ENCODE assay signal across 8 cellular contexts in genomic region chr14:35402323-35403084, GRCh38. TPM values are rescaled to one million over a fixed set of nuclear protein-coding genes. Genes with fewer than 3 reads are reported as not detected.
A peak's percentile ranks its signal among the peaks of the same experiment; 100 is the strongest.
DNase-seq lines count a peak whose midpoint lies in the region; ATAC-seq, FAIRE-seq and TF ChIP-seq lines count a peak whose summit lies in the region.

No MANE protein-coding gene starts in this region.

- H3K4me3 ChIP-seq in GM12878 (peak overlapping the region; percentile 98), lower lobe of right lung (peak overlapping the region; percentile 93), suprapubic skin (peak overlapping the region; percentile 97)

- ATAC-seq in GM12878 (peak; percentile 0; the same call in 1 of the 3 replicates), lower lobe of right lung (no peak), GM19395 (IDR thresholded peaks at IDR 0.05; ENCODE audit: unreplicated experiment) (no peak)

- intact Hi-C loops in GM12878 (cut with micrococcal nuclease; ENCODE audit: unreplicated experiment) (loop anchor here (5.0 kb wide), 2 partner anchors 70 to 420 kb away; partner anchors contain the start of gene SRP54), lower lobe of right lung (cut with DNase I) (loop anchor here (5.0 to 10.0 kb wide), 2 partner anchors 60 to 188 kb away; no protein-coding TSS in a partner anchor)

- H3K4me1 ChIP-seq in GM12878 (ENCODE audit: control insufficient read depth, insufficient read depth, low read length) (peaks cover 14% of the 10 kb centered on the region), lower lobe of right lung (peaks cover 75% of the 10 kb centered on the region), suprapubic skin (peaks cover 78% of the 10 kb centered on the region)

- SMC1A ChIA-PET in GM12878 (lab: Charles Lee; ENCODE audit: uncharacterized antibody, unreplicated experiment), result interaction anchor here (0.7 to 7.1 kb wide), 11 partner anchors 9 to 261 kb away, joined by 3 to 108 read pairs (median 6); partner anchors contain the start of gene PSMA6

- no peak for FAIRE-seq in GM12878 (lab: Jason Lieb, UNC)

- TF ChIP-seq EP300 in GM12878 (IDR thresholded peaks at IDR 0.05; ENCODE audit: borderline replicate concordance in 1 of 2, control insufficient read depth in 1 of 2, low read depth in 2 of 2, low read length in 2 of 2), result no peak
- TF ChIP-seq EP300 in suprapubic skin (IDR thresholded peaks at IDR 0.05), result no peak

- H3K36me3 ChIP-seq in GM12878 (ENCODE audit: control insufficient read depth in 2 of 2, insufficient read depth in 2 of 2, low read length in 1 of 2), result peaks cover 12 to 20% of the 10 kb centered on the region in 2 experiments
- peaks cover 47% of the 10 kb centered on the region for H3K36me3 ChIP-seq in lower lobe of right lung
- H3K36me3 ChIP-seq in suprapubic skin, result peaks cover 41% of the 10 kb centered on the region

- BruUV-seq in GM12878 (replicated peaks; lab: Mats Ljungman, UMichigan), result TSS peak; percentile 74

- WGBS in GM12878 (ENCODE audit: insufficient coverage, insufficient replicate concordance, low lambda C conversion rate, missing lambda C conversion rate), result 2% methylated on average over 13 of the region's 13 CpGs
- WGBS in suprapubic skin, result 19% methylated on average over 13 of the region's 13 CpGs

- H4K20me1 ChIP-seq in GM12878 (ENCODE audit: control insufficient read depth, insufficient read depth), result no peaks in the 10 kb centered on the region; the same call in 1 of the 2 replicates

- H3K4me2 ChIP-seq in GM12878 (ENCODE audit: control insufficient read depth, insufficient read depth), result peak overlapping the region; percentile 81

- in situ Hi-C loops in GM12878 (cut with MboI), result loop anchor here (10.0 to 25.0 kb wide), 2 partner anchors 118 to 1065 kb away; no protein-coding TSS in a partner anchor

- POLR2A ChIA-PET in GM12878 (lab: Charles Lee), result interaction anchor here (0.5 to 6.6 kb wide), 12 partner anchors 9 to 258 kb away, joined by 3 to 93 read pairs (median 4); partner anchors contain the start of gene PSMA6

- H3K27ac ChIP-seq in GM12878 (ENCODE audit: control insufficient read depth, insufficient read depth) (peak overlapping the region; percentile 89), lower lobe of right lung (peak overlapping the region; percentile 100), suprapubic skin (peak overlapping the region; percentile 100)

- RAD21 ChIA-PET in GM12878 (lab: Charles Lee; ENCODE audit: unreplicated experiment), result interaction anchor here (0.5 to 7.0 kb wide), 19 partner anchors 13 to 838 kb away, joined by 3 to 133 read pairs (median 7); partner anchors contain the start of gene PSMA6

- H3K9ac ChIP-seq in GM12878 (ENCODE audit: control insufficient read depth, insufficient read depth, low read length), result peak overlapping the region; percentile 94

- TF ChIP-seq CTCF in GM12878 (IDR thresholded peaks at IDR 0.05 in 2 of 3, conservative IDR thresholded peaks at IDR 0.05 in 1 of 3; ENCODE audit: control insufficient read depth in 2 of 3, extremely low read depth in 1 of 3, insufficient read depth in 1 of 3, low read depth in 3 of 3, low read length in 3 of 3), result no peak
- TF ChIP-seq CTCF in lower lobe of right lung (IDR thresholded peaks at IDR 0.05), result no peak
- no peak for TF ChIP-seq CTCF in suprapubic skin (IDR thresholded peaks at IDR 0.05)

- peak; percentile 33 for DNase-seq in stimulated activated CD4-positive, alpha-beta T cell treated with anti-CD3 and anti-CD28 coated beads, Interleukin-12 subunit alpha, Interleukin-12 subunit beta, amount 100 ng/mL, for 4 hours
- no peak for DNase-seq in stimulated activated CD4-positive, alpha-beta T cell treated with anti-CD3 and anti-CD28 coated beads, Interleukin-2, amount 100 ng/mL, for 48 hours
- DNase-seq in GM12878 (ENCODE audit: low read depth, low spot score) (no peak), lower lobe of right lung (no peak), suprapubic skin (ENCODE audit: low spot score in 2 of 2) (no peak), NCI-H1930 (lab: John Stamatoyannopoulos, UW) (no peak), AG08396 (ENCODE audit: low spot score) (no peak)

- H3K27me3 ChIP-seq in GM12878 (replicated peaks in 1 of 2; ENCODE audit: control insufficient read depth in 2 of 2, insufficient read depth in 2 of 2, low read length in 1 of 2) (no peaks in the 10 kb centered on the region), lower lobe of right lung (ENCODE audit: low read depth) (no peaks in the 10 kb centered on the region), suprapubic skin (no peaks in the 10 kb centered on the region)

- H3K9me3 ChIP-seq in GM12878 (replicated peaks; ENCODE audit: control insufficient read depth, insufficient read depth, low read length), result no peaks in the 10 kb centered on the region
- no peaks in the 10 kb centered on the region for H3K9me3 ChIP-seq in lower lobe of right lung
- H3K9me3 ChIP-seq in suprapubic skin, result no peaks in the 10 kb centered on the region

- peaks cover 40% of the 10 kb centered on the region for H3K79me2 ChIP-seq in GM12878 (ENCODE audit: control insufficient read depth, insufficient read depth, low read length)

- CTCF ChIA-PET in GM12878 (lab: Yijun Ruan, JAX), result interaction anchor here (0.6 to 24.2 kb wide), 11 partner anchors 15 to 730 kb away, joined by 3 to 438 read pairs (median 6); partner anchors contain the start of gene PSMA6

- TF ChIP-seq POLR2A in GM12878 (IDR thresholded peaks at IDR 0.05; ENCODE audit: low read depth, low read length), result peak; percentile 61; the same call in 1 of the 2 replicates
- no peak for TF ChIP-seq POLR2A in suprapubic skin (IDR thresholded peaks at IDR 0.05)

- no peak overlapping the region for H2AFZ ChIP-seq in GM12878 (ENCODE audit: control insufficient read depth, low read depth, low read length)

- TF ChIP-seq RAD21 in GM12878 (IDR thresholded peaks at IDR 0.05; ENCODE audit: insufficient read depth, low read depth, low read length), result no peak

TF ChIP-seq in GM12878, 131 proteins besides CTCF, POLR2A, EP300 and RAD21 (continues in another document):
- TF ChIP-seq EZH2 (IDR thresholded peaks at IDR 0.05; ENCODE audit: borderline replicate concordance, control insufficient read depth, low read depth, low read length) (no peak), ZNF207 (IDR thresholded peaks at IDR 0.05; ENCODE audit: borderline replicate concordance) (no peak), IRF4 (IDR thresholded peaks at IDR 0.05; ENCODE audit: low read depth, low read length) (no peak), SMC3 (IDR thresholded peaks at IDR 0.05; ENCODE audit: borderline replicate concordance, low read length) (no peak), MLLT1 (IDR thresholded peaks at IDR 0.05) (no peak), NBN (IDR thresholded peaks at IDR 0.05) (no peak), NFIC (IDR thresholded peaks at IDR 0.05; ENCODE audit: low read depth, low read length) (no peak), SIN3A (IDR thresholded peaks at IDR 0.05; ENCODE audit: low read depth, low read length) (0 out of 2 replicates have a peak, but pooled peaks have one; percentile 8), ASH2L (IDR thresholded peaks at IDR 0.05; ENCODE audit: borderline replicate concordance, low read depth) (no peak), CEBPB (IDR thresholded peaks at IDR 0.05; ENCODE audit: borderline replicate concordance in 1 of 2, low read depth in 2 of 2, low read length in 2 of 2) (no peak), GABPA (IDR thresholded peaks at IDR 0.05; ENCODE audit: low read depth) (no peak)

RNA-seq across cellular contexts. Expression of gene NFKBIA, which starts 2.0 kb away (rescaled TPM):
- 374 and 384 TPM in 2 replicates for total RNA-seq in GM12878 (2013; cell fraction: nucleolus; rRNA removed)
- total RNA-seq in GM12878 (2014; rRNA removed) (383 and 419 TPM in 2 replicates), GM12878 (2014; rRNA removed; fragmentation: Illumina TruSeq; extraction: Trizol) (278 and 281 TPM in 2 replicates), GM12878 (2021) (303 and 309 TPM in 2 replicates), lower lobe of right lung (331 TPM), suprapubic skin (100 to 1,000 TPM; 510 to 768 (median 735) TPM)
- 104 TPM for polyA plus RNA-seq in GM12878 (2011; ENCODE audit: low read depth)
- polyA plus RNA-seq in GM12878 (2011; rRNA removed) (149 and 274 TPM in 2 replicates), GM12878 (2014; fragmentation: Illumina TruSeq; extraction: Trizol) (218 and 275 TPM in 2 replicates), GM12878 (2014; fragmentation: Nextera tagmentation; extraction: Ambion mirVana) (100 to 1,000 TPM; 123 to 159 TPM), GM12878 (2014; rRNA removed) (259 and 331 TPM in 2 replicates), GM12878 (2016; fragmentation: Nextera tagmentation; extraction: Ambion mirVana) (100 to 1,000 TPM; 187 to 200 TPM)
- 327 and 351 TPM in 2 replicates for polyA plus RNA-seq in GM12878 (2011; cell fraction: cytosol; rRNA removed)
- polyA plus RNA-seq in GM12878 (2011; cell fraction: nucleus; rRNA removed), result 803 and 908 TPM in 2 replicates
- polyA plus RNA-seq in GM12878 (2012), result 177 and 183 TPM in 2 replicates
- 500 and 595 TPM in 2 replicates for polyA minus RNA-seq in GM12878 (2011; rRNA and poly(A)+ RNA removed)
- 230 and 243 TPM in 2 replicates for polyA minus RNA-seq in GM12878 (2011; cell fraction: cytosol; rRNA and poly(A)+ RNA removed)
- 702 and 1,107 TPM in 2 replicates for polyA minus RNA-seq in GM12878 (2011; cell fraction: nucleus; rRNA and poly(A)+ RNA removed)
